1 cellular context compared by ENCODE assay signal in genomic region chr1:2395245-2395644, GRCh38.
TF ChIP-seq lines count a peak whose summit lies in the region.

No MANE protein-coding gene starts in this region.

TF ChIP-seq in SK-N-SH treated with all-trans-retinoic acid at 6 μM for 48 hours, 23 proteins besides CTCF, POLR2A, EP300 and RAD21 (continued from another document):
- TF ChIP-seq TSHZ2 (CRISPR knock-in tag; IDR thresholded peaks at IDR 0.05) (no peak), ZNF8 (CRISPR knock-in tag; IDR thresholded peaks at IDR 0.05) (no peak), POU6F1 (CRISPR knock-in tag; IDR thresholded peaks at IDR 0.05; ENCODE audit: borderline replicate concordance, low read depth) (no peak), TCF4 (CRISPR knock-in tag; IDR thresholded peaks at IDR 0.05; ENCODE audit: borderline replicate concordance) (no peak), CSDC2 (CRISPR knock-in tag; IDR thresholded peaks at IDR 0.05) (no peak)
